In the genomic region with DNA sequence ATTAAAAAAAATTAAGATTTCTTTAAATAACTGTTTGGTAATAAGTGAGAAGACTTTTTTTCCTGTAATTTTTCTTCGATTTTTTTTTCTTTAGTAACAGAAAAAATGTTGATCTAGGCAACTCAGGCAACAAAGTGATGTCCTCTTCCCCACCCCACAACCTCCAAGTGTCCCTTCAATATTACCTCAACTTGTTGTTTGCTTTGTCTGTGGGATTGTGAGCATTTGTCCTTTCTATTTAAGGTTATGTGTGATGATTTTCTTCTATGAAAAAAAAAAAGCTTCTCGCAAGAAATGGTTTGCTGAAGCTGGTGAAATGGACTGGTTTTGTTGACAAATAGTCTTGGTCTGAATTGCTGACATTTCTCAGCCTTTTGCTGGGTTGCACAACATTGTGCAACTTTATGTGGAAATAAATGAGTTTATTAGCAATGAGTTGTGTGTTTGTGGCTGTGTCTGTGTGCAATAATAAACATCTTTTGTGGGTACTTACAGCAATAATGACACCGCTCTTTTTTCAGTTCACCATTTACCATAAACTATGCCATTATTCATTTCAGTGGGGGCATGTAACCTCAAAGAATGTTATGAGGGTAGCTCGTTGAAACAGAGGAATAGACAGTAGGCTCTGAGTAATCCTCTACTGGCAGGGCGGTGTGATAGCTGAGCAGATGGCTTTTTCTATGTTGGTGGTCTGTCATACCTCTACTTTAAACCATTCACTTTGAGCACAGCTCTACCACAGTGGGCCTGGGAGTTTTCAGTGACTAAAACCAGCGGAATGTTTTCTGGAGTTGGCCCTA, we compare ENCODE assay signal across 9 cellular contexts.
DNase-seq lines count a peak whose midpoint lies in the region; ATAC-seq and TF ChIP-seq lines count a peak whose summit lies in the region.
"Had no signal": no experiment of that assay in that cellular context is flagged by ENCODE, and none has a peak within 500 bp of the region (broad histone marks: within the 10 kb centered on the region; RNA-seq: fewer than 3 reads in every experiment).

No MANE protein-coding gene starts in this region.

- H3K4me1 ChIP-seq in adipocyte (ENCODE audit: control insufficient read depth, insufficient read depth, low read length), result peaks cover 64% of the 10 kb centered on the region
- no peaks in the 10 kb centered on the region for H3K4me1 ChIP-seq in thymus (ENCODE audit: control insufficient read depth, insufficient read depth, low read length)

- H3K36me3 ChIP-seq in adipocyte (ENCODE audit: control insufficient read depth, insufficient read depth, low read length, severe bottlenecking) (no peaks in the 10 kb centered on the region), kidney epithelial cell (ENCODE audit: control insufficient read depth, insufficient read depth, low read length) (no peaks in the 10 kb centered on the region), thymus (ENCODE audit: control insufficient read depth, insufficient read depth) (no peaks in the 10 kb centered on the region)

- no peaks in the 10 kb centered on the region for H3K9me3 ChIP-seq in adipocyte (ENCODE audit: control insufficient read depth, low read length)
- no peaks in the 10 kb centered on the region for H3K9me3 ChIP-seq in thymus (ENCODE audit: control insufficient read depth)

- ATAC-seq in HG02840 (IDR thresholded peaks at IDR 0.05; ENCODE audit: low FRiP score, unreplicated experiment), result no peak
- ATAC-seq in GM18858 (IDR thresholded peaks at IDR 0.05; ENCODE audit: unreplicated experiment), result no peak
- ATAC-seq in HG03571 (IDR thresholded peaks at IDR 0.05; ENCODE audit: unreplicated experiment), result no peak

- no peak for TF ChIP-seq CTCF in kidney epithelial cell (IDR thresholded peaks at IDR 0.05; ENCODE audit: insufficient read depth, low read length, poor library complexity, severe bottlenecking)

- H3K27ac ChIP-seq in thymus (ENCODE audit: low read depth), result peak overlapping the region; percentile 18

- H3K9ac ChIP-seq in adipocyte (ENCODE audit: low read length), result peak overlapping the region; percentile 70

- DNase-seq in HT1080 (ENCODE audit: low read depth), result peak; percentile 78
- DNase-seq in adipocyte (ENCODE audit: low read depth), result peak; percentile 92
- DNase-seq in kidney epithelial cell (ENCODE audit: low read depth), result peak; percentile 57
- DNase-seq in GM19240 (ENCODE audit: insufficient read length, low spot score), result no peak
- DNase-seq: cortex of kidney had no signal

- H3K27me3 ChIP-seq in adipocyte (replicated peaks; ENCODE audit: control insufficient read depth, insufficient read depth, low read length), result no peaks in the 10 kb centered on the region
- no peaks in the 10 kb centered on the region for H3K27me3 ChIP-seq in kidney epithelial cell (ENCODE audit: control insufficient read depth, insufficient read depth, low read length)
- H3K27me3 ChIP-seq in thymus (ENCODE audit: control insufficient read depth, insufficient read depth), result no peaks in the 10 kb centered on the region

- 90% methylated on average over 6 of the region's 6 CpGs for WGBS in thymus

- H3K4me3 ChIP-seq in adipocyte (ENCODE audit: low read length) (peak overlapping the region; percentile 41), kidney epithelial cell (ENCODE audit: low read depth, low read length) (no peak overlapping the region), thymus (ENCODE audit: low read length) (no peak overlapping the region)
